In genomic region chr9:35748239-35748857, GRCh38 we compare ENCODE assay signal across 6 cellular contexts. TPM values are rescaled to one million over a fixed set of nuclear protein-coding genes. Genes with fewer than 3 reads are reported as not detected.
DNase-seq lines count a peak whose midpoint lies in the region; ATAC-seq and TF ChIP-seq lines count a peak whose summit lies in the region.

No MANE protein-coding gene starts in this region.

- H2BK5ac ChIP-seq in mesenchymal stem cell (ENCODE audit: low read depth, low read length, poor library complexity, severe bottlenecking): no peak overlapping the region

- H2BK15ac ChIP-seq in mesenchymal stem cell (ENCODE audit: low read depth, poor library complexity, severe bottlenecking): peak overlapping the region; percentile 15

- CTCF ChIA-PET in HEK293 (lab: Yijun Ruan, JAX): interaction anchor here (0.6 to 5.6 kb wide), 19 partner anchors 8 to 197 kb away, joined by 3 to 51 read pairs (median 5); partner anchors contain the start of genes ARHGEF39, CCDC107, CREB3 and RMRP

- H3K79me1 ChIP-seq in mesenchymal stem cell (replicated peaks; ENCODE audit: low read length, poor library complexity, severe bottlenecking): peaks cover 24% of the 10 kb centered on the region

- under 1% methylated on average over 24 of the region's 24 CpGs for WGBS in mesenchymal stem cell

- no peak for DNase-seq in activated naive CD4-positive, alpha-beta T cell treated with anti-CD3 and anti-CD28 coated beads, Interleukin-2, amount 50 U/mL, for 72 hours (ENCODE audit: low spot score in 2 of 2)
- DNase-seq in mesenchymal stem cell (peak; percentile 29), CD1c-positive myeloid dendritic cell (ENCODE audit: extremely low spot score) (no peak)

- H3K27ac ChIP-seq in HEK293 (ENCODE audit: extremely low read depth, low read depth, low read length) (peak overlapping the region; percentile 67; the same call in 1 of the 2 replicates), mesenchymal stem cell (ENCODE audit: low read length, poor library complexity, severe bottlenecking) (peak overlapping the region; percentile 37)

- peak overlapping the region; percentile 85 to 87 for H3K27ac Mint-ChIP-seq in activated naive CD4-positive, alpha-beta T cell treated with anti-CD3 and anti-CD28 coated beads, Interleukin-2, amount 50 U/mL, for 72 hours

- ATAC-seq in activated naive CD4-positive, alpha-beta T cell treated with anti-CD3 and anti-CD28 coated beads, Interleukin-2, amount 50 U/mL, for 72 hours: no peak
- no peak for ATAC-seq in GM21529 (IDR thresholded peaks at IDR 0.05; ENCODE audit: unreplicated experiment)
- ATAC-seq in HG02610 (IDR thresholded peaks at IDR 0.05; ENCODE audit: unreplicated experiment): no peak

- H3K36me3 ChIP-seq in HEK293 (ENCODE audit: control insufficient read depth in 2 of 2, insufficient read depth in 1 of 2, low read length in 2 of 2) (peaks cover 9 to 65% of the 10 kb centered on the region in 2 experiments; a peak in 2 of 3 replicates), mesenchymal stem cell (ENCODE audit: control insufficient read depth in 1 of 2, insufficient read depth in 2 of 2, low read depth in 1 of 2, low read length in 2 of 2) (peaks cover 36 to 50% of the 10 kb centered on the region in 2 experiments)

- H3K4me2 ChIP-seq in mesenchymal stem cell (ENCODE audit: low read length, poor library complexity, severe bottlenecking): peak overlapping the region; percentile 88

- no peak overlapping the region for H4K8ac ChIP-seq in mesenchymal stem cell (ENCODE audit: low read length)

- peak overlapping the region in 1 of 2 experiments; percentile 15 for H2BK12ac ChIP-seq in mesenchymal stem cell (ENCODE audit: low read length in 2 of 2)

- peaks cover 12 to 23% of the 10 kb centered on the region in 2 donors for H3K36me3 Mint-ChIP-seq in activated naive CD4-positive, alpha-beta T cell treated with anti-CD3 and anti-CD28 coated beads, Interleukin-2, amount 50 U/mL, for 72 hours

- H3K4ac ChIP-seq in mesenchymal stem cell (ENCODE audit: low read depth in 1 of 2, low read length in 2 of 2): peak overlapping the region in 1 of 2 experiments; percentile 72

- no peak overlapping the region for H3K23ac ChIP-seq in mesenchymal stem cell (ENCODE audit: low read length in 2 of 2)

- H3K9me3 Mint-ChIP-seq in activated naive CD4-positive, alpha-beta T cell treated with anti-CD3 and anti-CD28 coated beads, Interleukin-2, amount 50 U/mL, for 72 hours: no peaks in the 10 kb centered on the region

- no peak for TF ChIP-seq CTCF in HEK293 (tag by site-specific recombination; IDR thresholded peaks at IDR 0.05)

- H3K27me3 ChIP-seq in mesenchymal stem cell (ENCODE audit: control insufficient read depth in 1 of 2, insufficient read depth in 1 of 2, low read length in 2 of 2): no peaks in the 10 kb centered on the region

- H2AFZ ChIP-seq in mesenchymal stem cell (ENCODE audit: low read depth, low read length): no peak overlapping the region

- no peak overlapping the region for H2BK120ac ChIP-seq in mesenchymal stem cell (ENCODE audit: low read depth, low read length)

- H3K9me3 ChIP-seq in HEK293 (ENCODE audit: control insufficient read depth, insufficient read depth, low read depth, low read length) (no peaks in the 10 kb centered on the region), mesenchymal stem cell (ENCODE audit: control insufficient read depth, low read length) (no peaks in the 10 kb centered on the region)

- peak overlapping the region; percentile 46 to 53 for H3K18ac ChIP-seq in mesenchymal stem cell (ENCODE audit: low read depth in 1 of 2, low read length in 2 of 2)

- no peaks in the 10 kb centered on the region; the same call in 1 of the 2 replicates for H3K4me1 ChIP-seq in HEK293 (ENCODE audit: control insufficient read depth, insufficient read depth, low read length)
- peaks cover 20% of the 10 kb centered on the region for H3K4me1 ChIP-seq in mesenchymal stem cell (ENCODE audit: control insufficient read depth, insufficient read depth, low read depth, low read length)

- peak overlapping the region; percentile 77 for H3K4me3 ChIP-seq in HEK293 (ENCODE audit: low read depth, low read length)
- H3K4me3 ChIP-seq in mesenchymal stem cell (ENCODE audit: insufficient read depth in 1 of 2, low read depth in 1 of 2, low read length in 2 of 2): peak overlapping the region; percentile 88 to 95

- POLR2A ChIA-PET in HEK293 (lab: Yijun Ruan, JAX): interaction anchor here (0.6 to 6.2 kb wide), 11 partner anchors 8 to 587 kb away, joined by 3 to 73 read pairs (median 4); partner anchors contain the start of genes CCDC107, CREB3, HINT2 and RMRP

- H3K14ac ChIP-seq in mesenchymal stem cell (ENCODE audit: low read length in 2 of 2): peak overlapping the region in 1 of 2 experiments; percentile 46

- no peak overlapping the region for H2AK5ac ChIP-seq in mesenchymal stem cell (ENCODE audit: low read length, severe bottlenecking)

- peak overlapping the region; percentile 93 for H3K9ac ChIP-seq in mesenchymal stem cell (ENCODE audit: low read length)

- H4K91ac ChIP-seq in mesenchymal stem cell (ENCODE audit: low read length): no peak overlapping the region

TF ChIP-seq in HEK293, 187 proteins besides CTCF, POLR2A, EP300 and RAD21:
- peak; percentile 31 for TF ChIP-seq ZNF335 (tag by site-specific recombination; conservative IDR thresholded peaks at IDR 0.05)
- TF ChIP-seq SETDB1 (IDR thresholded peaks at IDR 0.05; ENCODE audit: insufficient read length, low read length): no peak
- TF ChIP-seq ZNF37A (tag by site-specific recombination; IDR thresholded peaks at IDR 0.05): no peak

RNA-seq across cellular contexts. Expression of gene GBA2, which starts 0.7 kb away (rescaled TPM):
- total RNA-seq in activated naive CD4-positive, alpha-beta T cell treated with anti-CD3 and anti-CD28 coated beads, Interleukin-2, amount 50 U/mL, for 72 hours: 10 to 100 TPM; 23.4 to 57.6 TPM
- 22.6 TPM for polyA plus RNA-seq in mesenchymal stem cell (2013, experiment 1 of 2)
- polyA plus RNA-seq in mesenchymal stem cell (2013, experiment 2 of 2): 20.1 TPM

RNA-seq across cellular contexts. Expression of gene RGP1, which starts 0.7 kb away (rescaled TPM):
- total RNA-seq in activated naive CD4-positive, alpha-beta T cell treated with anti-CD3 and anti-CD28 coated beads, Interleukin-2, amount 50 U/mL, for 72 hours: 10 to 100 TPM; 18.4 to 35.1 TPM
- polyA plus RNA-seq in mesenchymal stem cell (2013, experiment 1 of 2): 15.2 TPM
- 15.1 TPM for polyA plus RNA-seq in mesenchymal stem cell (2013, experiment 2 of 2)

RNA-seq across cellular contexts. Expression of gene MSMP, which starts 5.7 kb away (rescaled TPM):
- total RNA-seq in activated naive CD4-positive, alpha-beta T cell treated with anti-CD3 and anti-CD28 coated beads, Interleukin-2, amount 50 U/mL, for 72 hours: under 1 TPM in 1 of 2 donors, not detected in 1; 0.46 TPM
- polyA plus RNA-seq in mesenchymal stem cell (2013, experiment 1 of 2): not detected
- polyA plus RNA-seq in mesenchymal stem cell (2013, experiment 2 of 2): not detected

RNA-seq across cellular contexts. Expression of gene CREB3, which starts 15.9 kb away (rescaled TPM):
- total RNA-seq in activated naive CD4-positive, alpha-beta T cell treated with anti-CD3 and anti-CD28 coated beads, Interleukin-2, amount 50 U/mL, for 72 hours: 10 to 100 TPM; 22.8 to 25.3 TPM
- 45.6 TPM for polyA plus RNA-seq in mesenchymal stem cell (2013, experiment 1 of 2)
- 45.1 TPM for polyA plus RNA-seq in mesenchymal stem cell (2013, experiment 2 of 2)

RNA-seq across cellular contexts. Expression of gene TLN1, which starts 16.4 kb away (rescaled TPM):
- total RNA-seq in activated naive CD4-positive, alpha-beta T cell treated with anti-CD3 and anti-CD28 coated beads, Interleukin-2, amount 50 U/mL, for 72 hours: 100 to 1,000 TPM; 234 to 334 TPM
- polyA plus RNA-seq in mesenchymal stem cell (2013, experiment 1 of 2): 98.6 TPM
- 91.6 TPM for polyA plus RNA-seq in mesenchymal stem cell (2013, experiment 2 of 2)
